Comparison of ENCODE assay signal across 1 cellular context in the genomic region with DNA sequence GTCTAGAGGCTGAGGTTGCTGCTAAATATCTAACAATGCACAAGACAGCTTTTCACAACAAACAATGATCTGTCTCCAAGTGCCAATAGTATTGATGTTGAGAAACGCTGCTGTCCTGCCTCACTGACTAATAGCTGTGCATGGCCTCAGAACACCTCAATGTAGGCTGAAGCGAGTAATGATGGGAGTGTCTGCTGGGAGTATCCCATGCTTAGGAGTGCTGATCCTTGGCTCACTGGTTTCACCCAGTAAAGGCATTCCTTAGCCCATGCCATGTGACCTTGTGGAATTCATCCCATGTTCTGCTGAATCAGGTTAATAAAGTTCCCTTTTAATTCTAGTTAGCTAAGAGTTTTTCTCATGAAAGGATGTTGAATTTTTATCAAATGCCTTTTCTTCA.
TF ChIP-seq lines count a peak whose summit lies in the region.

No MANE protein-coding gene starts in this region.

TF ChIP-seq in K562, 482 proteins besides CTCF, POLR2A, EP300 and RAD21:
- TF ChIP-seq WHSC1 (IDR thresholded peaks at IDR 0.05; ENCODE audit: low read length) (no peak), RCOR1 (IDR thresholded peaks at IDR 0.05; ENCODE audit: borderline replicate concordance in 1 of 2, low read depth in 2 of 2, low read length in 2 of 2) (no peak), ZNF316 (IDR thresholded peaks at IDR 0.05) (peak; percentile 35; the same call in 1 of the 2 replicates), SRSF3 (IDR thresholded peaks at IDR 0.05; ENCODE audit: insufficient read depth, low read length) (no peak), C11orf30 (IDR thresholded peaks at IDR 0.05; ENCODE audit: low read depth) (peak; percentile 19; the same call in 1 of the 2 replicates), RAD51 (IDR thresholded peaks at IDR 0.05; ENCODE audit: borderline replicate concordance, low read depth) (no peak)
- TF ChIP-seq, protein P1, sequence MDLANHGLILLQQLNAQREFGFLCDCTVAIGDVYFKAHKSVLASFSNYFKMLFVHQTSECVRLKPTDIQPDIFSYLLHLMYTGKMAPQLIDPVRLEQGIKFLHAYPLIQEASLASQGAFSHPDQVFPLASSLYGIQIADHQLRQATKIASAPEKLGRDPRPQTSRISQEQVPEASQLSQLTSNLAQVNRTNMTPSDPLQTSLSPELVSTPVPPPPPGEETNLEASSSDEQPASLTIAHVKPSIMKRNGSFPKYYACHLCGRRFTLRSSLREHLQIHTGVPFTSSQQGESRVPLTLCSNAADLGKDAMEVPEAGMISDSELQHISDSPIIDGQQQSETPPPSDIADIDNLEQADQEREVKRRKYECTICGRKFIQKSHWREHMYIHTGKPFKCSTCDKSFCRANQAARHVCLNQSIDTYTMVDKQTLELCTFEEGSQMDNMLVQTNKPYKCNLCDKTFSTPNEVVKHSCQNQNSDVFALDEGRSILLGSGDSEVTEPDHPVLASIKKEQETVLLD (IDR thresholded peaks at IDR 0.05) = no peak
